Comparison of ENCODE assay signal across 12 cellular contexts in genomic region chr3:138916824-138917223, GRCh38. TPM values are rescaled to one million over a fixed set of nuclear protein-coding genes. Genes with fewer than 3 reads are reported as not detected.
DNase-seq lines count a peak whose midpoint lies in the region; ATAC-seq, FAIRE-seq and TF ChIP-seq lines count a peak whose summit lies in the region.
"Had no signal": no experiment of that assay in that cellular context is flagged by ENCODE, and none has a peak within 500 bp of the region (broad histone marks: within the 10 kb centered on the region; RNA-seq: fewer than 3 reads in every experiment).

No MANE protein-coding gene starts in this region.

- no peak for ATAC-seq in CD8-positive, alpha-beta T cell

- peaks cover 7% of the 10 kb centered on the region for H3K27me3 Mint-ChIP-seq in CD8-positive, alpha-beta T cell (ENCODE audit: low read depth)
- peaks cover 33% of the 10 kb centered on the region for H3K27me3 Mint-ChIP-seq in nephron progenitor cell (ENCODE audit: low read depth, poor library complexity)

- no peak overlapping the region for H3K4me3 ChIP-seq in CD8-positive, alpha-beta T cell (ENCODE audit: low read depth, low read length)
- H3K4me3 ChIP-seq in bronchial epithelial cell (ENCODE audit: low read depth, low read length) = no peak overlapping the region

- H3K27me3 ChIP-seq in CD8-positive, alpha-beta T cell (ENCODE audit: insufficient read depth, low read length) = no peaks in the 10 kb centered on the region
- H3K27me3 ChIP-seq in bronchial epithelial cell (ENCODE audit: control insufficient read depth, insufficient read depth, low read length) = no peaks in the 10 kb centered on the region

- H3K27ac ChIP-seq in CD8-positive, alpha-beta T cell (ENCODE audit: low read depth, low read length) = no peak overlapping the region

- no peaks in the 10 kb centered on the region for H3K36me3 ChIP-seq in CD8-positive, alpha-beta T cell (ENCODE audit: insufficient read depth, low read length)
- H3K36me3 ChIP-seq in bronchial epithelial cell (ENCODE audit: control insufficient read depth, insufficient read depth, low read length) = no peaks in the 10 kb centered on the region

- H3K9me3 Mint-ChIP-seq in CD8-positive, alpha-beta T cell = no peaks in the 10 kb centered on the region
- no peaks in the 10 kb centered on the region for H3K9me3 Mint-ChIP-seq in nephron progenitor cell
- H3K9me3 Mint-ChIP-seq: CD14-positive monocyte had no signal

- no peak for DNase-seq in CD8-positive, alpha-beta T cell
- DNase-seq in NCI-H226 (peak; percentile 79), bronchial epithelial cell (ENCODE audit: low read depth) (peak; percentile 54), nephron progenitor cell (no peak), DMS114 treated with DMSO at 0.1 percent for 48 hours (lab: John Stamatoyannopoulos, UW; ENCODE audit: unreplicated experiment) (no peak), NCI-H187 (lab: John Stamatoyannopoulos, UW) (no peak), GM19238 (ENCODE audit: insufficient read length, low spot score) (no peak)
- DNase-seq in effector CD8-positive, alpha-beta T cell (lab: John Stamatoyannopoulos, UW) = no peak
- DNase-seq: activated CD8-positive, alpha-beta memory T cell treated with anti-CD3 and anti-CD28 coated beads, Interleukin-2, amount 10 ng/mL, durations not matched to agents 7 days and 5 days; NCI-H345; right cardiac atrium had no signal

- peak overlapping the region; percentile 29 for H3K4me3 Mint-ChIP-seq in CD8-positive, alpha-beta T cell
- H3K4me3 Mint-ChIP-seq in nephron progenitor cell = peak overlapping the region; percentile 48
- H3K4me3 Mint-ChIP-seq: activated CD8-positive, alpha-beta memory T cell treated with anti-CD3 and anti-CD28 coated beads, Interleukin-2, amount 10 ng/mL, durations not matched to agents 7 days and 5 days had no signal

- H3K4me1 Mint-ChIP-seq in CD8-positive, alpha-beta T cell (ENCODE audit: low read depth) = peaks cover 5% of the 10 kb centered on the region
- peaks cover 5% of the 10 kb centered on the region for H3K4me1 Mint-ChIP-seq in nephron progenitor cell

- intact Hi-C loops in CD8-positive, alpha-beta T cell (cut with DNase I, micrococcal nuclease) = loop anchor here (1.0 to 10.0 kb wide), 7 partner anchors 83 to 848 kb away; partner anchors contain the start of gene PIK3CB (in 1 of the 2)

- no peaks in the 10 kb centered on the region for H3K9me3 ChIP-seq in CD8-positive, alpha-beta T cell (ENCODE audit: low read length)

- no peaks in the 10 kb centered on the region for H3K4me1 ChIP-seq in CD8-positive, alpha-beta T cell (ENCODE audit: insufficient read depth, low read length)

- CTCF ChIA-PET in CD8-positive, alpha-beta T cell (lab: Charles Lee) = interaction anchor here (0.6 to 16.2 kb wide), 31 partner anchors 12 to 1294 kb away, joined by 3 to 326 read pairs (median 8); partner anchors contain the start of genes CEP70 and PIK3CB

- no peaks in the 10 kb centered on the region for H3K36me3 Mint-ChIP-seq in CD8-positive, alpha-beta T cell
- H3K36me3 Mint-ChIP-seq in nephron progenitor cell (ENCODE audit: low read depth) = no peaks in the 10 kb centered on the region
- H3K36me3 Mint-ChIP-seq: activated CD8-positive, alpha-beta memory T cell treated with anti-CD3 and anti-CD28 coated beads, Interleukin-2, amount 10 ng/mL, durations not matched to agents 7 days and 5 days; CD14-positive monocyte had no signal

- POLR2A ChIA-PET in CD8-positive, alpha-beta T cell (lab: Charles Lee) = interaction anchor here (0.6 to 2.2 kb wide), 3 partner anchors 211 to 322 kb away, joined by 3 to 27 read pairs (median 9); partner anchors contain the start of genes CEP70 and FAIM

- no peak for TF ChIP-seq CTCF in CD8-positive, alpha-beta T cell (IDR thresholded peaks at IDR 0.05)
- TF ChIP-seq CTCF in bronchial epithelial cell (IDR thresholded peaks at IDR 0.05; ENCODE audit: insufficient read depth, low read length, severe bottlenecking) (no peak), nephron progenitor cell (IDR thresholded peaks at IDR 0.05) (no peak)

- FAIRE-seq in bronchial epithelial cell (lab: Jason Lieb, UNC) = no peak

- H3K27ac Mint-ChIP-seq in CD8-positive, alpha-beta T cell = no peak overlapping the region
- H3K27ac Mint-ChIP-seq in nephron progenitor cell = no peak overlapping the region
- H3K27ac Mint-ChIP-seq: activated CD8-positive, alpha-beta memory T cell treated with anti-CD3 and anti-CD28 coated beads, Interleukin-2, amount 10 ng/mL, durations not matched to agents 7 days and 5 days had no signal

RNA-seq across cellular contexts. Expression of gene FOXL2, which starts 30.1 kb away (rescaled TPM):
- under 1 TPM in 1 of 2 experiments, not detected in 1; 0.11 TPM for total RNA-seq in CD8-positive, alpha-beta T cell
- total RNA-seq in bronchial epithelial cell = 0.26 and 0.51 TPM in 2 replicates
- total RNA-seq: right cardiac atrium had no signal

RNA-seq across cellular contexts. Expression of gene FOXL2NB, which starts 30.2 kb away (rescaled TPM):
- not detected for total RNA-seq in CD8-positive, alpha-beta T cell
- total RNA-seq in bronchial epithelial cell = under 0.01 and 0.13 TPM in 2 replicates
- total RNA-seq: activated CD8-positive, alpha-beta memory T cell treated with anti-CD3 and anti-CD28 coated beads, Interleukin-2, amount 10 ng/mL, durations not matched to agents 7 days and 5 days; right cardiac atrium had no signal

Comparison
In these comparisons a context has a peak if more than half of its experiments do, and no peak if none do; other contexts are left out.
1. DNase-seq: peak in NCI-H226 (single experiment) and bronchial epithelial cell (single experiment); none in CD8-positive, alpha-beta T cell (0 of 7), nephron progenitor cell (single experiment), effector CD8-positive, alpha-beta T cell (single experiment), DMS114 treated with DMSO at 0.1 percent for 48 hours (single experiment), NCI-H187 (0 of 2) and GM19238 (single experiment).